ENCODE assay signal across 26 cellular contexts in genomic region chr19:10726268-10726667, GRCh38. TPM values are rescaled to one million over a fixed set of nuclear protein-coding genes. Genes with fewer than 3 reads are reported as not detected.
DNase-seq lines count a peak whose midpoint lies in the region; ATAC-seq and TF ChIP-seq lines count a peak whose summit lies in the region.
"Had no signal": no experiment of that assay in that cellular context is flagged by ENCODE, and none has a peak within 500 bp of the region (broad histone marks: within the 10 kb centered on the region; RNA-seq: fewer than 3 reads in every experiment).

No MANE protein-coding gene starts in this region.

- in situ Hi-C loops in transverse colon (cut with MboI; ENCODE audit: low pct_ligation_motif_present in 1 of 4, low pct_unique_long_range_greater_than_20kb in 1 of 4, low sequenced_read_pairs in 3 of 4) = no loop called here

- no peaks in the 10 kb centered on the region for H3K9me3 ChIP-seq in CD8-positive, alpha-beta memory T cell (ENCODE audit: low read length)
- H3K9me3 ChIP-seq in mucosa of descending colon = no peaks in the 10 kb centered on the region
- H3K9me3 ChIP-seq in transverse colon = no peaks in the 10 kb centered on the region
- H3K9me3 ChIP-seq in OCI-LY7 (ENCODE audit: low read length) = no peaks in the 10 kb centered on the region
- H3K9me3 ChIP-seq in endodermal cell (ENCODE audit: control insufficient read depth, low read length) = no peaks in the 10 kb centered on the region
- H3K9me3 ChIP-seq: Caco-2, SK-N-SH, vagina had no signal

- 61 to 88% methylated on average over 3 to 10 of the region's 10 CpGs for WGBS in transverse colon (ENCODE audit: low coverage in 1 of 2), 2 donors
- 90 to 93% methylated on average over 7 to 10 of the region's 10 CpGs for WGBS in endodermal cell (ENCODE audit: insufficient coverage in 1 of 2, insufficient read length in 1 of 2), 2 experiments

- no peak for TF ChIP-seq EP300 in transverse colon (IDR thresholded peaks at IDR 0.05; ENCODE audit: low read depth)

- POLR2A ChIA-PET in CD8-positive, alpha-beta memory T cell (lab: Charles Lee) = no interaction called here
- POLR2A ChIA-PET in OCI-LY7 (lab: Charles Lee) = no interaction called here

- intact Hi-C loops in mucosa of descending colon (cut with DNase I, micrococcal nuclease) (no loop called here), transverse colon (cut with DNase I; ENCODE audit: low total_unique reads) (no loop called here), OCI-LY7 (cut with micrococcal nuclease; ENCODE audit: unreplicated experiment) (no loop called here)

- no peak overlapping the region for H3K4me3 ChIP-seq in CD8-positive, alpha-beta memory T cell (ENCODE audit: low read length)
- H3K4me3 ChIP-seq in mucosa of descending colon = no peak overlapping the region
- no peak overlapping the region for H3K4me3 ChIP-seq in transverse colon
- no peak overlapping the region for H3K4me3 ChIP-seq in OCI-LY7 (ENCODE audit: low read depth, low read length, poor library complexity, severe bottlenecking)
- H3K4me3 ChIP-seq in endodermal cell (ENCODE audit: low read length) = no peak overlapping the region
- H3K4me3 ChIP-seq: vagina had no signal

- H3K27me3 Mint-ChIP-seq in CD8-positive, alpha-beta memory T cell = no peaks in the 10 kb centered on the region
- H3K27me3 Mint-ChIP-seq in glutamatergic neuron (ENCODE audit: unreplicated experiment) (peaks cover 2% of the 10 kb centered on the region), endodermal cell (ENCODE audit: insufficient read depth) (no peaks in the 10 kb centered on the region)
- H3K27me3 Mint-ChIP-seq: activated naive CD8-positive, alpha-beta T cell treated with anti-CD3 and anti-CD28 coated beads for 36 hours; naive B cell had no signal

- CTCF ChIA-PET in CD8-positive, alpha-beta memory T cell (lab: Charles Lee) = no interaction called here
- CTCF ChIA-PET in OCI-LY7 (lab: Charles Lee; ENCODE audit: unreplicated experiment) = no interaction called here

- H3K36me3 ChIP-seq in CD8-positive, alpha-beta memory T cell (ENCODE audit: insufficient read depth, low read length) = no peaks in the 10 kb centered on the region
- H3K36me3 ChIP-seq in mucosa of descending colon (ENCODE audit: low read depth) (no peaks in the 10 kb centered on the region), transverse colon (no peaks in the 10 kb centered on the region), OCI-LY7 (ENCODE audit: insufficient read depth, low read length) (peaks cover 77% of the 10 kb centered on the region), endodermal cell (ENCODE audit: control insufficient read depth, insufficient read depth, low read length) (peaks cover 13% of the 10 kb centered on the region)
- H3K36me3 ChIP-seq: vagina had no signal

- TF ChIP-seq POLR2A in transverse colon (IDR thresholded peaks at IDR 0.05) = no peak

- peak; percentile 68 for ATAC-seq in mucosa of descending colon
- ATAC-seq: esophagus mucosa had no signal

- no peak overlapping the region for H2AFZ ChIP-seq in OCI-LY7 (ENCODE audit: low read length)

- H3K79me2 ChIP-seq in OCI-LY7 (ENCODE audit: insufficient read depth, low read depth, low read length) = peaks cover 99% of the 10 kb centered on the region

- TF ChIP-seq CTCF in glutamatergic neuron (IDR thresholded peaks at IDR 0.05; ENCODE audit: partially characterized antibody, unreplicated experiment) = no peak
- TF ChIP-seq CTCF in mucosa of descending colon (IDR thresholded peaks at IDR 0.05) = no peak
- no peak for TF ChIP-seq CTCF in transverse colon (IDR thresholded peaks at IDR 0.05)
- TF ChIP-seq CTCF in OCI-LY7 (conservative IDR thresholded peaks at IDR 0.05; ENCODE audit: low read length) = no peak
- TF ChIP-seq CTCF in endodermal cell (conservative IDR thresholded peaks at IDR 0.05) = no peak

- peaks cover 0 to 36% (median 5%) of the 10 kb centered on the region in 3 donors for H3K36me3 Mint-ChIP-seq in CD8-positive, alpha-beta memory T cell
- H3K36me3 Mint-ChIP-seq in glutamatergic neuron (ENCODE audit: unreplicated experiment) = no peaks in the 10 kb centered on the region
- peaks cover 28% of the 10 kb centered on the region for H3K36me3 Mint-ChIP-seq in endodermal cell (ENCODE audit: low read depth)

- no peaks in the 10 kb centered on the region for H3K9me3 Mint-ChIP-seq in CD8-positive, alpha-beta memory T cell
- H3K9me3 Mint-ChIP-seq in glutamatergic neuron (ENCODE audit: unreplicated experiment) (peaks cover 2% of the 10 kb centered on the region), endodermal cell (no peaks in the 10 kb centered on the region)
- H3K9me3 Mint-ChIP-seq: activated naive CD8-positive, alpha-beta T cell treated with anti-CD3 and anti-CD28 coated beads for 36 hours; naive B cell had no signal

- DNase-seq in CD8-positive, alpha-beta memory T cell = no peak
- no peak for DNase-seq in glutamatergic neuron
- DNase-seq in mucosa of descending colon = peak in 1 of 3 donors; percentile 45
- DNase-seq in transverse colon = no peak
- DNase-seq in OCI-LY7 (ENCODE audit: low spot score) = no peak
- DNase-seq in endodermal cell = no peak
- no peak for DNase-seq in middle frontal gyrus (ENCODE audit: extremely low spot score, low spot score)
- DNase-seq: activated CD4-positive, CD25-positive, alpha-beta regulatory T cell treated with anti-CD3 and anti-CD28 coated beads, Interleukin-2, amount 50 U/mL, for 72 hours; activated naive CD8-positive, alpha-beta T cell treated with anti-CD3 and anti-CD28 coated beads for 36 hours; activated T-cell treated with anti-CD3 and anti-CD28 coated beads, Interleukin-2, amount 50 U/mL, for 48 hours; Caco-2; cerebellar nuclear complex; effector memory CD4-positive, alpha-beta T cell; foreskin melanocyte; islet precursor cell; KG1; naive B cell; NCI-H146; NCI-H524 treated with DMSO at 0.1 percent for 48 hours; retina; RPMI8226; SK-N-SH; stimulated activated CD4-positive, alpha-beta T cell treated with anti-CD3 and anti-CD28 coated beads, Interleukin-12 subunit alpha, Interleukin-12 subunit beta, amount 100 ng/mL, for 4 hours; T1000 had no signal

- peaks cover 38% of the 10 kb centered on the region for H3K4me1 ChIP-seq in CD8-positive, alpha-beta memory T cell (ENCODE audit: insufficient read depth, low read length)
- peaks cover 73% of the 10 kb centered on the region for H3K4me1 ChIP-seq in mucosa of descending colon (ENCODE audit: low read depth)
- H3K4me1 ChIP-seq in transverse colon = peaks cover 30 to 88% (median 64%) of the 10 kb centered on the region in 4 donors
- peaks cover 21% of the 10 kb centered on the region for H3K4me1 ChIP-seq in OCI-LY7 (ENCODE audit: insufficient read depth, low read length, poor library complexity, severe bottlenecking)
- no peaks in the 10 kb centered on the region for H3K4me1 ChIP-seq in endodermal cell (ENCODE audit: control insufficient read depth, insufficient read depth, low read length)
- H3K4me1 ChIP-seq: Caco-2 had no signal

- H3K27ac ChIP-seq in CD8-positive, alpha-beta memory T cell (ENCODE audit: low read depth, low read length) = no peak overlapping the region
- peak overlapping the region; percentile 71 to 79 (median 73) for H3K27ac ChIP-seq in transverse colon
- H3K27ac ChIP-seq in OCI-LY7 (ENCODE audit: low read depth, low read length, poor library complexity, severe bottlenecking) = no peak overlapping the region
- no peak overlapping the region for H3K27ac ChIP-seq in endodermal cell (ENCODE audit: low read depth, low read length)

- H3K9me2 ChIP-seq in OCI-LY7 (ENCODE audit: insufficient read depth, low read length) = no peaks in the 10 kb centered on the region
- H3K9me2 ChIP-seq: SK-N-SH had no signal

- H3K27ac Mint-ChIP-seq in CD8-positive, alpha-beta memory T cell = peak overlapping the region in 7 of 8 donors; percentile 26 to 98 (median 61)
- no peak overlapping the region for H3K27ac Mint-ChIP-seq in glutamatergic neuron (ENCODE audit: unreplicated experiment)
- no peak overlapping the region for H3K27ac Mint-ChIP-seq in endodermal cell

- peak overlapping the region in 1 of 7 donors; percentile 24 for H3K4me3 Mint-ChIP-seq in CD8-positive, alpha-beta memory T cell
- H3K4me3 Mint-ChIP-seq in glutamatergic neuron (ENCODE audit: unreplicated experiment) = peak overlapping the region; percentile 63
- no peak overlapping the region for H3K4me3 Mint-ChIP-seq in endodermal cell
- H3K4me3 Mint-ChIP-seq: activated naive CD8-positive, alpha-beta T cell treated with anti-CD3 and anti-CD28 coated beads for 36 hours had no signal

- H3K4me1 Mint-ChIP-seq in CD8-positive, alpha-beta memory T cell = peaks cover 60 to 85% (median 71%) of the 10 kb centered on the region in 3 donors
- H3K4me1 Mint-ChIP-seq in glutamatergic neuron (ENCODE audit: low read depth, unreplicated experiment) = peaks cover 11% of the 10 kb centered on the region
- no peaks in the 10 kb centered on the region for H3K4me1 Mint-ChIP-seq in endodermal cell

- H3K9ac ChIP-seq in endodermal cell (ENCODE audit: extremely low read depth, low read length, poor library complexity, severe bottlenecking) = no peak overlapping the region
- H3K9ac ChIP-seq: SK-N-SH had no signal

- H3K27me3 ChIP-seq in CD8-positive, alpha-beta memory T cell (ENCODE audit: insufficient read depth, low read length, poor library complexity, severe bottlenecking) = no peaks in the 10 kb centered on the region
- H3K27me3 ChIP-seq in transverse colon (no peaks in the 10 kb centered on the region), endodermal cell (ENCODE audit: control insufficient read depth, insufficient read depth, low read length, poor library complexity, severe bottlenecking) (no peaks in the 10 kb centered on the region)
- H3K27me3 ChIP-seq: vagina had no signal

- no peak overlapping the region for H3K4me2 ChIP-seq in OCI-LY7 (ENCODE audit: low read length)
- H3K4me2 ChIP-seq: SK-N-SH had no signal

- BruUV-seq in OCI-LY7 (replicated peaks; lab: Mats Ljungman, UMichigan) = no TSS peak

- no peaks in the 10 kb centered on the region for H4K20me1 ChIP-seq in OCI-LY7 (ENCODE audit: insufficient read depth, low read length)

RNA-seq across cellular contexts. Expression of gene DNM2, which starts 8.4 kb away (rescaled TPM):
- total RNA-seq in CD8-positive, alpha-beta memory T cell = 100 to 1,000 TPM; 154 to 165 TPM
- polyA plus RNA-seq in CD8-positive, alpha-beta memory T cell = 105 TPM
- total RNA-seq in glutamatergic neuron (ENCODE audit: unreplicated experiment) (227 TPM), mucosa of descending colon (100 to 1,000 TPM; 318 to 602 (median 562) TPM), transverse colon (1,000 to 10,000 TPM in 1 of 4 donors, 100 to 1,000 TPM in 3; 469 to 1,152 (median 585) TPM), OCI-LY7 (2022) (165 and 180 TPM in 2 replicates), endodermal cell (100 to 1,000 TPM; 118 to 136 TPM)
- total RNA-seq in OCI-LY7 (2014; rRNA removed; shearing (Covaris generic)) = 108 and 139 TPM in 2 replicates
- 79.4 TPM for polyA plus RNA-seq in endodermal cell (2013, experiment 1 of 2)
- 78.8 TPM for polyA plus RNA-seq in endodermal cell (2013, experiment 2 of 2)

RNA-seq across cellular contexts. Expression of gene QTRT1, which starts 25.0 kb away (rescaled TPM):
- total RNA-seq in CD8-positive, alpha-beta memory T cell = 10 to 100 TPM; 76.1 to 80.1 TPM
- polyA plus RNA-seq in CD8-positive, alpha-beta memory T cell = 32.2 TPM
- 35.1 TPM for total RNA-seq in glutamatergic neuron (ENCODE audit: unreplicated experiment)
- total RNA-seq in mucosa of descending colon = 100 to 1,000 TPM in 2 of 3 donors, 10 to 100 TPM in 1; 57.8 to 107 (median 101) TPM
- total RNA-seq in transverse colon = 100 to 1,000 TPM in 1 of 4 donors, 10 to 100 TPM in 3; 28.5 to 201 (median 39.9) TPM
- total RNA-seq in OCI-LY7 (2014; rRNA removed; shearing (Covaris generic)) = 30.8 and 39.8 TPM in 2 replicates
- 42.5 and 59.7 TPM in 2 replicates for total RNA-seq in OCI-LY7 (2022)
- 10 to 100 TPM; 36.8 to 40.0 TPM for total RNA-seq in endodermal cell
- 30.3 TPM for polyA plus RNA-seq in endodermal cell (2013, experiment 1 of 2)
- 30.3 TPM for polyA plus RNA-seq in endodermal cell (2013, experiment 2 of 2)

Comparison
In these comparisons a context has a peak if more than half of its experiments do, and no peak if none do; other contexts are left out.
1. H3K27ac ChIP-seq: peak in transverse colon (4 of 4); none in CD8-positive, alpha-beta memory T cell (single experiment), OCI-LY7 (single experiment) and endodermal cell (single experiment).
2. H3K27ac Mint-ChIP-seq: peak in CD8-positive, alpha-beta memory T cell (7 of 8); none in glutamatergic neuron (single experiment) and endodermal cell (single experiment).